ENCODE assay signal across 21 cellular contexts in the genomic region with DNA sequence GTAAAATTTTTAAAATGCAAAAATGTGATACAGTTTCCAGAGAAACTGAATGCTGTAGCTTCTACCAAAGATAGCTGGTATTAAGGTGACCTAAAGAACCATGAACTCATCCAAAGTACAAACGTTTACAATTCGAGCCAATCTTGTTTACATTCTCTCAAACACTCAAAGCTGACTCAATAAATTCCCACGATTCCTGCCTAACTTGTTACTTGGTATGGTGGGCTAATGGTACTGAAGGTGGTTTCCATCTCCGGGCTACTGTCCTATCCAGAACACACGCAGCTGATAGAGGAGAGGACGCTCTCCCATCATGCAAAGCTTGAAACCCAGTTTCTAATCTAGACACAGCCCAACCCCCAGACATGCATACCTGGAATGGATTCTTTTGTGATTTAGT. TPM values are rescaled to one million over a fixed set of nuclear protein-coding genes. Genes with fewer than 3 reads are reported as not detected.
DNase-seq lines count a peak whose midpoint lies in the region; ATAC-seq, FAIRE-seq and TF ChIP-seq lines count a peak whose summit lies in the region.
"Had no signal": no experiment of that assay in that cellular context is flagged by ENCODE, and none has a peak within 500 bp of the region (broad histone marks: within the 10 kb centered on the region; RNA-seq: fewer than 3 reads in every experiment).

No MANE protein-coding gene starts in this region.

- POLR2A ChIA-PET in Caco-2 (lab: Charles Lee): interaction anchor here (1.0 kb wide), 1 partner anchor 31 kb away, joined by 3 read pairs; a partner anchor contains a TSS

- DNase-seq in Caco-2 (peak in 1 of 2 experiments; percentile 47), HCEC 1CT (peak; percentile 76), bronchial epithelial cell (ENCODE audit: low read depth) (peak; percentile 68), C1 segment of cervical spinal cord (lab: John Stamatoyannopoulos, UW) (no peak), frontal cortex (ENCODE audit: low spot score in 2 of 2) (no peak), NCI-H1417 treated with DMSO at 0.1 percent for 48 hours (lab: John Stamatoyannopoulos, UW) (no peak)
- DNase-seq: activated CD4-positive, alpha-beta T cell treated with anti-CD3 and anti-CD28 coated beads for 48 hours; effector CD8-positive, alpha-beta T cell; lower lobe of right lung; MM.1S; NCI-H2029; NCI-H510A treated with DMSO at 0.1 percent for 48 hours; nephron progenitor cell; OCI-M1; retina; stomach; T1000 had no signal

- H3K27ac ChIP-seq in muscle layer of duodenum (ENCODE audit: low read length): peak overlapping the region; percentile 54
- H3K27ac ChIP-seq: lower lobe of right lung had no signal

- no TSS peak for BruUV-seq in Caco-2 (replicated peaks; lab: Mats Ljungman, UMichigan)

- no peak for ATAC-seq in HG02938 (IDR thresholded peaks at IDR 0.05; ENCODE audit: unreplicated experiment)
- ATAC-seq: lower lobe of right lung had no signal

- H3K27me3 Mint-ChIP-seq in Caco-2 (ENCODE audit: insufficient read depth, unreplicated experiment): no peaks in the 10 kb centered on the region
- H3K27me3 Mint-ChIP-seq: activated naive CD4-positive, alpha-beta T cell treated with anti-CD3 and anti-CD28 coated beads, Interleukin-2, amount 50 U/mL, for 24 hours had no signal

- H3K27me3 ChIP-seq in Caco-2 (replicated peaks; ENCODE audit: control insufficient read depth, insufficient read depth, low read length) (no peaks in the 10 kb centered on the region), bronchial epithelial cell (ENCODE audit: control insufficient read depth, insufficient read depth, low read length) (no peaks in the 10 kb centered on the region), muscle layer of duodenum (ENCODE audit: low read depth, low read length) (no peaks in the 10 kb centered on the region)
- H3K27me3 ChIP-seq: stomach had no signal

- FAIRE-seq in bronchial epithelial cell (lab: Jason Lieb, UNC) (no peak), frontal cortex (lab: Jason Lieb, UNC) (no peak)
- FAIRE-seq: HTR-8/SVneo had no signal

- CTCF ChIA-PET in Caco-2 (lab: Charles Lee): interaction anchor here (0.7 to 1.9 kb wide), 2 partner anchors 68 to 83 kb away, joined by 4 to 7 read pairs; a partner anchor contains a TSS

- no peaks in the 10 kb centered on the region for H3K4me1 Mint-ChIP-seq in Caco-2 (ENCODE audit: low read depth, unreplicated experiment)

- no peak for TF ChIP-seq CTCF in Caco-2 (IDR thresholded peaks at IDR 0.05; ENCODE audit: insufficient read depth in 1 of 2, low read depth in 1 of 2, low read length in 1 of 2, severe bottlenecking in 1 of 2, unreplicated experiment in 1 of 2)
- no peak for TF ChIP-seq CTCF in bronchial epithelial cell (IDR thresholded peaks at IDR 0.05; ENCODE audit: insufficient read depth, low read length, severe bottlenecking)

- no peaks in the 10 kb centered on the region for H3K9me3 Mint-ChIP-seq in Caco-2 (ENCODE audit: unreplicated experiment)
- H3K9me3 Mint-ChIP-seq: activated naive CD4-positive, alpha-beta T cell treated with anti-CD3 and anti-CD28 coated beads, Interleukin-2, amount 50 U/mL, for 24 hours; nephron progenitor cell had no signal

- H3K36me3 ChIP-seq in Caco-2 (ENCODE audit: control insufficient read depth, insufficient read depth, low read length) (no peaks in the 10 kb centered on the region), bronchial epithelial cell (ENCODE audit: control insufficient read depth, insufficient read depth, low read length) (peaks cover 9% of the 10 kb centered on the region), muscle layer of duodenum (ENCODE audit: control insufficient read depth in 1 of 2, insufficient read depth in 2 of 2, low read length in 2 of 2) (peaks cover 8 to 26% of the 10 kb centered on the region in 2 donors)

- peaks cover 38% of the 10 kb centered on the region for H3K36me3 Mint-ChIP-seq in Caco-2 (ENCODE audit: insufficient read depth, unreplicated experiment)

- H3K4me3 ChIP-seq in Caco-2 (ENCODE audit: low read depth, low read length): no peak overlapping the region
- H3K4me3 ChIP-seq in bronchial epithelial cell (ENCODE audit: low read depth, low read length): no peak overlapping the region
- no peak overlapping the region for H3K4me3 ChIP-seq in muscle layer of duodenum (ENCODE audit: low read depth in 1 of 2, low read length in 2 of 2)
- H3K4me3 ChIP-seq: lower lobe of right lung, stomach had no signal

- H3K4me1 ChIP-seq in Caco-2 (peaks cover 11% of the 10 kb centered on the region), muscle layer of duodenum (ENCODE audit: control insufficient read depth in 1 of 2, insufficient read depth in 2 of 2, low read length in 2 of 2) (peaks cover 6 to 36% of the 10 kb centered on the region in 2 donors)

- H3K9me3 ChIP-seq in Caco-2 (no peaks in the 10 kb centered on the region), muscle layer of duodenum (ENCODE audit: control insufficient read depth in 1 of 2, low read length in 2 of 2) (no peaks in the 10 kb centered on the region)
- H3K9me3 ChIP-seq: lower lobe of right lung, stomach had no signal

- intact Hi-C loops in Caco-2 (cut with micrococcal nuclease; ENCODE audit: unreplicated experiment): no loop called here

- H3K27ac Mint-ChIP-seq in Caco-2 (ENCODE audit: unreplicated experiment): peak overlapping the region; percentile 20
- H3K27ac Mint-ChIP-seq: nephron progenitor cell had no signal

- peak overlapping the region; percentile 46 for H3K4me3 Mint-ChIP-seq in Caco-2 (ENCODE audit: unreplicated experiment)
- H3K4me3 Mint-ChIP-seq: activated naive CD4-positive, alpha-beta T cell treated with anti-CD3 and anti-CD28 coated beads, Interleukin-2, amount 50 U/mL, for 24 hours; nephron progenitor cell had no signal

RNA-seq across cellular contexts. Expression of a gene that starts 31.5 kb away (rescaled TPM):
- total RNA-seq in Caco-2 (2022) (2.8 and 3.8 TPM in 2 replicates), bronchial epithelial cell (0.26 TPM in 2 replicates), frontal cortex (1.2 TPM)

RNA-seq across cellular contexts. Expression of a gene that starts 31.7 kb away (rescaled TPM):
- total RNA-seq in Caco-2 (2022) (127 and 132 TPM in 2 replicates), bronchial epithelial cell (46.5 and 55.3 TPM in 2 replicates), frontal cortex (106 TPM)

RNA-seq across cellular contexts. Expression of a gene that starts 49.5 kb away (rescaled TPM):
- total RNA-seq in Caco-2 (2022) (18.2 and 19.0 TPM in 2 replicates), bronchial epithelial cell (8.7 and 10.8 TPM in 2 replicates), frontal cortex (8.2 TPM)

Comparison
In these comparisons a context has a peak if more than half of its experiments do, and no peak if none do; other contexts are left out.
1. DNase-seq: peak in HCEC 1CT (single experiment) and bronchial epithelial cell (single experiment); none in C1 segment of cervical spinal cord (0 of 14), frontal cortex (0 of 2) and NCI-H1417 treated with DMSO at 0.1 percent for 48 hours (single experiment).